In the genomic region with DNA sequence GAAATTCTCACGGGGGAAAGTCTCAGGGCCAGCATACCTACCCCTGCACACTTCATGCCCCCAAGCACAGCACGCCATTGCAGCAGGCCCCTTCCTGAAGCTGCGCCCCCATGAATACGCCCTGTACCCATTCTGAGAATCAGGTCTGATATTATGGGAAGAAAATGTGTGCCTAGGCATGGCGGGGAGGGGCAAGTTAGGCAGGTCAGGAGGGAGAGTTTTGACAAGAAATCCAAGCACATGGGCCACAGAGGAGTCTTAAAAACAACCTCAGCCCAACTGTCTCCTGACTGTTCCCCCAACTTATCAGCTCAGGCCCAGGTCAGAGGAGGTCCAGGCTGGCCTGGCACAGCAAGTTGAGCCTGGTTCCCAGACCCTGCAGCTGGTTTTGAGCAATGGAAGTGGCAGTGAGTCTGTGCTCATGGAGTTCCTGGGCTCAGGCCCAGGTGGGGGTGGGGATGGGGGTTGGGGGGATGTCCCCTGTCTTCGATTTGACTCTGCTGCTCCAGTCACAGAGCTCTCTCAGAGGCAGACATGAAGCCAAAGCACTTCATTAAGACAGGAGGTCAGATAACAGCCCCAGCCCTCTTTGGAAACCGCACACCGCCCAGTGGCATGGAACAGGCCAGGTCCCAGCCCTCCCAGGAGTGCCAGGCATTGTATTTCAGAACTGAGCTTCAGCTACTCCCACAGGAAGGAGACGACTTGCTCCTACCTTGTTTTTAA, we compare ENCODE assay signal across 8 cellular contexts. TPM values are rescaled to one million over a fixed set of nuclear protein-coding genes. Genes with fewer than 3 reads are reported as not detected.
DNase-seq lines count a peak whose midpoint lies in the region; ATAC-seq, FAIRE-seq and TF ChIP-seq lines count a peak whose summit lies in the region.

No MANE protein-coding gene starts in this region.

- no peaks in the 10 kb centered on the region for H3K36me3 Mint-ChIP-seq in H9 (ENCODE audit: insufficient read depth in 1 of 3, low read depth in 3 of 3)
- H3K36me3 Mint-ChIP-seq in activated CD4-positive, alpha-beta memory T cell treated with anti-CD3 and anti-CD28 coated beads, Interleukin-2, amount 10 ng/mL, durations not matched to agents 7 days and 5 days (ENCODE audit: low read depth), result no peaks in the 10 kb centered on the region

- H3K27me3 ChIP-seq in BE2C (no peaks in the 10 kb centered on the region), H9 (ENCODE audit: insufficient read depth, low read length) (no peaks in the 10 kb centered on the region), HepG2 (ENCODE audit: control insufficient read depth in 1 of 2, insufficient read depth in 2 of 2, low read length in 2 of 2) (no peaks in the 10 kb centered on the region; a peak in 1 of 5 replicates), MG63 (no peaks in the 10 kb centered on the region)

- peak; percentile 83 for DNase-seq in BE2C
- DNase-seq in H9, result peak; percentile 10
- DNase-seq in RWPE1 (ENCODE audit: low spot score), result no peak
- peak; percentile 96 for DNase-seq in left kidney (ENCODE audit: low read depth, low spot score)
- DNase-seq in GOT3 (lab: John Stamatoyannopoulos, UW), result no peak
- no peak for DNase-seq in activated CD4-positive, alpha-beta memory T cell treated with anti-CD3 and anti-CD28 coated beads, Interleukin-2, amount 10 ng/mL, durations not matched to agents 7 days and 5 days
- no peak for DNase-seq in HepG2 (ENCODE audit: low spot score)
- DNase-seq in MG63, result no peak

- H4K20me1 ChIP-seq in H9 (ENCODE audit: control insufficient read depth, insufficient read depth, insufficient read length) (no peaks in the 10 kb centered on the region), HepG2 (ENCODE audit: insufficient read depth, low read length) (no peaks in the 10 kb centered on the region)

- no peak overlapping the region for H3T11ph ChIP-seq in H9 (ENCODE audit: low read length)

- H2BK20ac ChIP-seq in H9 (ENCODE audit: low read depth, low read length, poor library complexity, severe bottlenecking), result no peak overlapping the region

- H2BK120ac ChIP-seq in H9 (ENCODE audit: low read depth, low read length, poor library complexity, severe bottlenecking), result no peak overlapping the region

- H3K4me3 ChIP-seq in BE2C (ENCODE audit: low read depth, low read length) (no peak overlapping the region), HepG2 (replicated peaks in 1 of 3; ENCODE audit: insufficient read depth in 1 of 3, low read depth in 2 of 3, low read length in 3 of 3) (no peak overlapping the region), MG63 (no peak overlapping the region)

- H3K14ac ChIP-seq in H9 (ENCODE audit: insufficient read depth, low read length), result no peak overlapping the region

- intact Hi-C loops in HepG2 (cut with micrococcal nuclease; ENCODE audit: unreplicated experiment), result no loop called here

- H3K27me3 Mint-ChIP-seq in H9 (ENCODE audit: low read depth), result no peaks in the 10 kb centered on the region
- no peaks in the 10 kb centered on the region for H3K27me3 Mint-ChIP-seq in activated CD4-positive, alpha-beta memory T cell treated with anti-CD3 and anti-CD28 coated beads, Interleukin-2, amount 10 ng/mL, durations not matched to agents 7 days and 5 days

- POLR2A ChIA-PET in RWPE1 (lab: Yijun Ruan, JAX; ENCODE audit: low non-redundant PET) (no interaction called here), HepG2 (lab: Yijun Ruan, JAX) (no interaction called here)
- POLR2A ChIA-PET in activated CD4-positive, alpha-beta memory T cell treated with anti-CD3 and anti-CD28 coated beads, Interleukin-2, amount 10 ng/mL, durations not matched to agents 7 days and 5 days (lab: Charles Lee), result no interaction called here

- H3K9ac ChIP-seq in H9 (ENCODE audit: extremely low read depth, insufficient read length, low read length) (no peak overlapping the region), HepG2 (ENCODE audit: insufficient read depth, low read depth, low read length) (no peak overlapping the region)

- in situ Hi-C loops in HepG2 (cut with HindIII; ENCODE audit: extremely low pct_ligation_motif_present, low pct_unique_long_range_greater_than_20kb), result no loop called here

- H3K4me3 Mint-ChIP-seq in H9, result no peak overlapping the region
- no peak overlapping the region for H3K4me3 Mint-ChIP-seq in activated CD4-positive, alpha-beta memory T cell treated with anti-CD3 and anti-CD28 coated beads, Interleukin-2, amount 10 ng/mL, durations not matched to agents 7 days and 5 days

- H3K9me3 ChIP-seq in BE2C (no peaks in the 10 kb centered on the region), H9 (ENCODE audit: control insufficient read depth, low read depth, low read length) (no peaks in the 10 kb centered on the region), HepG2 (ENCODE audit: low read length) (no peaks in the 10 kb centered on the region), MG63 (no peaks in the 10 kb centered on the region)

- H3K36me3 ChIP-seq in BE2C, result no peaks in the 10 kb centered on the region
- H3K36me3 ChIP-seq in HepG2 (replicated peaks in 1 of 2; ENCODE audit: control insufficient read depth in 1 of 2, insufficient read depth in 2 of 2, low read length in 2 of 2), result no peaks in the 10 kb centered on the region
- no peaks in the 10 kb centered on the region; the same call in 1 of the 2 replicates for H3K36me3 ChIP-seq in MG63

- no peaks in the 10 kb centered on the region for H3K79me1 ChIP-seq in H9 (ENCODE audit: insufficient read depth, low read depth, low read length, poor library complexity, severe bottlenecking)

- TF ChIP-seq CTCF in BE2C (IDR thresholded peaks at IDR 0.05; ENCODE audit: low read depth, low read length), result no peak
- TF ChIP-seq CTCF in H9 (conservative IDR thresholded peaks at IDR 0.05), result no peak
- TF ChIP-seq CTCF in RWPE1 (conservative IDR thresholded peaks at IDR 0.05; ENCODE audit: low read depth), result no peak
- no peak for TF ChIP-seq CTCF in HepG2 (CRISPR knock-in tag; IDR thresholded peaks at IDR 0.05)

- no peaks in the 10 kb centered on the region for H3K23me2 ChIP-seq in H9 (ENCODE audit: insufficient read length, low read depth, low read length, poor library complexity, severe bottlenecking)

- H3K4ac ChIP-seq in H9 (ENCODE audit: low read depth, low read length), result no peak overlapping the region

- H3K79me2 ChIP-seq in H9 (ENCODE audit: insufficient read depth, low read length), result no peaks in the 10 kb centered on the region
- H3K79me2 ChIP-seq in HepG2 (ENCODE audit: insufficient read depth, low read length), result no peaks in the 10 kb centered on the region

- H4K8ac ChIP-seq in H9 (replicated peaks; ENCODE audit: insufficient read length, low read depth, low read length), result no peak overlapping the region

- H3K56ac ChIP-seq in H9 (ENCODE audit: insufficient read length, low read depth, low read length), result no peak overlapping the region

- TF ChIP-seq EP300 in HepG2 (IDR thresholded peaks at IDR 0.05; ENCODE audit: low read depth in 2 of 2, low read length in 2 of 2) (no peak), HepG2 (CRISPR knock-in tag; IDR thresholded peaks at IDR 0.05; ENCODE audit: borderline replicate concordance) (no peak)

- H3K9me3 Mint-ChIP-seq in H9, result no peaks in the 10 kb centered on the region
- H3K9me3 Mint-ChIP-seq in activated CD4-positive, alpha-beta memory T cell treated with anti-CD3 and anti-CD28 coated beads, Interleukin-2, amount 10 ng/mL, durations not matched to agents 7 days and 5 days, result no peaks in the 10 kb centered on the region

- no peak overlapping the region for H3K18ac ChIP-seq in H9 (ENCODE audit: insufficient read length, low read depth, low read length)

- no peak overlapping the region for H4K5ac ChIP-seq in H9 (ENCODE audit: insufficient read length, low read depth, low read length)

- no peak overlapping the region for H3K23ac ChIP-seq in H9 (ENCODE audit: insufficient read length, low read depth, low read length)

- H3K4me2 ChIP-seq in H9 (ENCODE audit: insufficient read depth, insufficient read length, low read length), result no peak overlapping the region
- no peak overlapping the region for H3K4me2 ChIP-seq in HepG2 (ENCODE audit: low read depth, low read length)

- CTCF ChIA-PET in RWPE1 (lab: Yijun Ruan, JAX) (interaction anchor here (0.6 to 1.2 kb wide), 4 partner anchors 10 to 142 kb away, joined by 3 to 4 read pairs (median 3); no protein-coding TSS in a partner anchor), HepG2 (lab: Yijun Ruan, JAX; ENCODE audit: low intra/inter-chr PET ratio, low total read pairs) (no interaction called here)
- CTCF ChIA-PET in activated CD4-positive, alpha-beta memory T cell treated with anti-CD3 and anti-CD28 coated beads, Interleukin-2, amount 10 ng/mL, durations not matched to agents 7 days and 5 days (lab: Charles Lee), result interaction anchor here (1.5 kb wide), 1 partner anchor 11 kb away, joined by 5 read pairs; no protein-coding TSS in a partner anchor

- H4K91ac ChIP-seq in H9 (ENCODE audit: insufficient read length, low read depth, low read length), result no peak overlapping the region

- H2AK5ac ChIP-seq in H9 (ENCODE audit: insufficient read length, low read length), result no peak overlapping the region

- FAIRE-seq in HepG2 (lab: Jason Lieb, UNC), result no peak

- no peak for TF ChIP-seq POLR2A in HepG2 (IDR thresholded peaks at IDR 0.05; ENCODE audit: insufficient read depth in 1 of 2, low read depth in 2 of 2, low read length in 2 of 2)

- WGBS in H9 (ENCODE audit: extremely low coverage, insufficient read length, low lambda C conversion rate), result no CpG with 5 or more reads among the region's 9 CpGs
- WGBS in HepG2 (ENCODE audit: low lambda C conversion rate), result 85% methylated on average over 5 of the region's 9 CpGs

- H2AFZ ChIP-seq in H9 (ENCODE audit: low read length), result no peak overlapping the region
- H2AFZ ChIP-seq in HepG2 (ENCODE audit: low read length), result no peak overlapping the region

- H2BK15ac ChIP-seq in H9 (ENCODE audit: low read depth, low read length), result no peak overlapping the region

- no TSS peak for BruUV-seq in HepG2 (replicated peaks; lab: Mats Ljungman, UMichigan)

- H3K27ac ChIP-seq in H9 (ENCODE audit: insufficient read length, low read depth, low read length) (no peak overlapping the region), RWPE1 (peak overlapping the region; percentile 98), HepG2 (ENCODE audit: extremely low read length, insufficient read depth, low read length) (no peak overlapping the region)

- no peak for ATAC-seq in HepG2

- no peak overlapping the region for H2BK12ac ChIP-seq in H9 (ENCODE audit: insufficient read length, low read depth, low read length)

- H3K4me1 Mint-ChIP-seq in H9, result peaks cover 17 to 18% of the 10 kb centered on the region in 2 experiments
- peaks cover 28% of the 10 kb centered on the region for H3K4me1 Mint-ChIP-seq in activated CD4-positive, alpha-beta memory T cell treated with anti-CD3 and anti-CD28 coated beads, Interleukin-2, amount 10 ng/mL, durations not matched to agents 7 days and 5 days

- H3K4me1 ChIP-seq in BE2C (peaks cover 32% of the 10 kb centered on the region), H9 (ENCODE audit: insufficient read depth, low read length) (peaks cover 7% of the 10 kb centered on the region; the same call in 1 of the 2 replicates), HepG2 (ENCODE audit: insufficient read depth, low read length) (peaks cover 40% of the 10 kb centered on the region)

- H3K27ac Mint-ChIP-seq in H9, result peak overlapping the region in 1 of 3 experiments; percentile 92; a peak in 2 of 7 replicates
- H3K27ac Mint-ChIP-seq in activated CD4-positive, alpha-beta memory T cell treated with anti-CD3 and anti-CD28 coated beads, Interleukin-2, amount 10 ng/mL, durations not matched to agents 7 days and 5 days, result no peak overlapping the region

- no peak for TF ChIP-seq RAD21 in HepG2 (CRISPR knock-in tag; IDR thresholded peaks at IDR 0.05)

- H2BK5ac ChIP-seq in H9 (ENCODE audit: insufficient read length, low read length), result no peak overlapping the region

RNA-seq across cellular contexts. Expression of a gene that starts 20.6 kb away (rescaled TPM):
- polyA plus RNA-seq in BE2C (2012; ENCODE audit: insufficient read depth, insufficient read length, low read depth), result 95.5 TPM
- total RNA-seq in H9 (2021) (4.9 and 5.6 TPM in 2 replicates), HepG2 (2016; rRNA removed; fragmentation: Illumina TruSeq; extraction: Trizol) (4.8 and 5.5 TPM in 2 replicates)
- 1 to 10 TPM; 3.1 to 3.9 TPM for total RNA-seq in activated CD4-positive, alpha-beta memory T cell treated with anti-CD3 and anti-CD28 coated beads, Interleukin-2, amount 10 ng/mL, durations not matched to agents 7 days and 5 days
- 2.6 and 3.2 TPM in 2 replicates for total RNA-seq in HepG2 (2016; cell fraction: cytosol; rRNA removed; fragmentation: Illumina TruSeq; extraction: Trizol; ENCODE audit: low read depth)
- 4.7 and 5.1 TPM in 2 replicates for total RNA-seq in HepG2 (2016; cell fraction: insoluble cytoplasmic fraction; rRNA removed; fragmentation: Illumina TruSeq; extraction: Trizol)
- total RNA-seq in HepG2 (2016; cell fraction: membrane; rRNA removed; fragmentation: Illumina TruSeq; extraction: Trizol), result 3.3 and 3.5 TPM in 2 replicates
- 4.6 TPM in 2 replicates for total RNA-seq in HepG2 (2016; cell fraction: nucleus; rRNA removed; fragmentation: Illumina TruSeq; extraction: Trizol)
- polyA plus RNA-seq in HepG2 (2011; rRNA removed), result 3.6 and 5.4 TPM in 2 replicates
- 3.1 and 3.4 TPM in 2 replicates for polyA plus RNA-seq in HepG2 (2011; cell fraction: cytosol; rRNA removed)
- 6.8 and 8.6 TPM in 2 replicates for polyA plus RNA-seq in HepG2 (2011; cell fraction: nucleus; rRNA removed)
- 4.7 and 5.8 TPM in 2 replicates for polyA plus RNA-seq in HepG2 (2012)
- 0.58 and 0.79 TPM in 2 replicates for polyA plus RNA-seq in HepG2 (2016; cell fraction: cytosol; fragmentation: Illumina TruSeq; extraction: Trizol; ENCODE audit: low read depth)
- 4.8 and 6.3 TPM in 2 replicates for polyA plus RNA-seq in HepG2 (2016; cell fraction: insoluble cytoplasmic fraction; fragmentation: Illumina TruSeq; extraction: Trizol; ENCODE audit: low read depth)
- 1.2 and 1.6 TPM in 2 replicates for polyA plus RNA-seq in HepG2 (2016; cell fraction: membrane; fragmentation: Illumina TruSeq; extraction: Trizol; ENCODE audit: low read depth)
- polyA plus RNA-seq in HepG2 (2016; cell fraction: nucleus; fragmentation: Illumina TruSeq; extraction: Trizol; ENCODE audit: insufficient read depth, low read depth), result 3.7 and 6.7 TPM in 2 replicates
- polyA minus RNA-seq in HepG2 (2011; rRNA and poly(A)+ RNA removed; ENCODE audit: low replicate concordance), result 8.2 and 39.9 TPM in 2 replicates
- 7.6 and 8.4 TPM in 2 replicates for polyA minus RNA-seq in HepG2 (2011; cell fraction: cytosol; rRNA and poly(A)+ RNA removed)
- 10.4 and 10.6 TPM in 2 replicates for polyA minus RNA-seq in HepG2 (2011; cell fraction: nucleus; rRNA and poly(A)+ RNA removed)
- 21.2 and 26.0 TPM in 2 replicates for total RNA-seq in MG63 (2014; rRNA removed; shearing (Covaris generic); ENCODE audit: low replicate concordance)

Comparison
In these comparisons a context has a peak if more than half of its experiments do, and no peak if none do; other contexts are left out.
1. DNase-seq: peak in BE2C (single experiment), H9 (single experiment) and left kidney (single experiment); none in RWPE1 (single experiment), GOT3 (single experiment), activated CD4-positive, alpha-beta memory T cell treated with anti-CD3 and anti-CD28 coated beads, Interleukin-2, amount 10 ng/mL, durations not matched to agents 7 days and 5 days (single experiment), HepG2 (single experiment) and MG63 (single experiment).